In genomic region chr5:179776413-179776938, GRCh38 we compare ENCODE assay signal across 1 cellular context.
TF ChIP-seq lines count a peak whose summit lies in the region.

No MANE protein-coding gene starts in this region.

TF ChIP-seq in K562, 482 proteins besides CTCF, POLR2A, EP300 and RAD21:
- TF ChIP-seq POLR2G (IDR thresholded peaks at IDR 0.05; ENCODE audit: low read depth, low read length) (peak; percentile 30; the same call in 1 of the 2 replicates), ZNF695 (CRISPR knock-in tag; IDR thresholded peaks at IDR 0.05) (no peak)
